In the genomic region with DNA sequence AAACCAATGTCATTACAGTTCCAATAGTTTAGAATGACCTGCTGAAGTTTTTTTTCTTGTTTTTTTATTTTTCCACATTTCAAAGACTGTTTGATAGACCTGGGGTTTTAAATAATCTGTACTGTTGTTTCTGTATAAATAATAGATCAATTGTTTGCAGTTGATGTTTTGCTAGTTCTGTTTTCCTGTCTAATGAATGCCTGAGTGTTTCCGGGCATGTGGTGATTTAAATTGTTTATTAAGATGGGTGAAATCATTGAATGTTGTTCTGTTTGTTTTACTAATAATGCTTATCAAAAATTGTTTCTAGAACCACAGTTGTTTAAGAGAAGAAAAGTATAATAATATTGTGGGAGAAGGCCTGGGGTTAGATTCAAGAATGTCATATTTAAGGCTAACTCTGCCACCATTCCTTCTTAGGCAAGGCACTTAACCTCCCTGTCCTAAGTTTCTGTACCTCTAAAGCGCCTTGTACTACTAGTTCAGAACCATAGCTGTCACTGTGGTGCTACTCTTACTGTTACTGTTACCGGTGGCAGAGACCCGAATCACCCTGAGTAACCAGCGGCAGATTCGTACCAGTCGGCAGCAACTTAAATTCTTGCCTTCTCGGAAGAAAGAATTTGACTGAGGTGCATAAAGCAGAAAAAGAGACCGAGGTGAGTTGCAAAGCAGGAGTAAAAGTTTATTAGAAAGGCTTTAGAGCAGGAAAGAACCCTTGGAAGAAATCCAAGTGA, we compare ENCODE assay signal across 24 cellular contexts.
A peak's percentile ranks its signal among the peaks of the same experiment; 100 is the strongest.
DNase-seq lines count a peak whose midpoint lies in the region; FAIRE-seq and TF ChIP-seq lines count a peak whose summit lies in the region.
"Had no signal": no experiment of that assay in that cellular context is flagged by ENCODE, and none has a peak within 500 bp of the region (broad histone marks: within the 10 kb centered on the region; RNA-seq: fewer than 3 reads in every experiment).

No MANE protein-coding gene starts in this region.

- H4K8ac ChIP-seq in H1 (ENCODE audit: extremely low read depth, insufficient read depth, low read length), result no peak overlapping the region

- no peaks in the 10 kb centered on the region for H3K36me3 ChIP-seq in H1 (ENCODE audit: control insufficient read depth in 2 of 4, insufficient read depth in 4 of 4, low read length in 3 of 4)
- H3K36me3 ChIP-seq: BLaER1 treated with 17β-estradiol and CSF1 and Interleukin-3, amounts not matched to agents 10 nM and 100 nM; HAP-1; SJCRH30 had no signal

- 89% methylated on average over 9 of the region's 9 CpGs; no CpG with 5 or more reads in 1 of the 2 experiments for WGBS in H1 (ENCODE audit: extremely low coverage in 1 of 2, insufficient coverage in 1 of 2, insufficient read length in 1 of 2, insufficient replicate concordance in 2 of 2, low coverage in 1 of 2, low lambda C conversion rate in 2 of 2, missing lambda C conversion rate in 1 of 2), 2 experiments

- H3K56ac ChIP-seq in H1 (replicated peaks; ENCODE audit: insufficient read length, low read depth, low read length), result no peak overlapping the region

- POLR2A ChIA-PET in H1 (lab: Charles Lee; ENCODE audit: partially characterized antibody), result no interaction called here

- no peak overlapping the region for H3K4ac ChIP-seq in H1 (replicated peaks; ENCODE audit: insufficient read length, low read depth, low read length)

- no peak overlapping the region for H3K4me2 ChIP-seq in H1 (ENCODE audit: insufficient read depth in 1 of 2, low read depth in 2 of 2, low read length in 2 of 2)
- H3K4me2 ChIP-seq: BLaER1 treated with 17β-estradiol and CSF1 and Interleukin-3, amounts not matched to agents 10 nM and 100 nM had no signal

- no peak for TF ChIP-seq EP300 in H1 (IDR thresholded peaks at IDR 0.05; ENCODE audit: borderline replicate concordance in 1 of 2, low read depth in 2 of 2, low read length in 2 of 2)

- no peak overlapping the region for H3K18ac ChIP-seq in H1 (ENCODE audit: extremely low read depth, low read length)

- H3K9ac ChIP-seq in H1 (replicated peaks in 1 of 4; ENCODE audit: extremely low read depth in 1 of 4, low read depth in 3 of 4, low read length in 3 of 4), result no peak overlapping the region
- H3K9ac ChIP-seq: BLaER1 treated with 17β-estradiol and CSF1 and Interleukin-3, amounts not matched to agents 10 nM and 100 nM had no signal

- H3K27ac ChIP-seq in H1 (ENCODE audit: low read depth, low read length) (no peak overlapping the region), temporal lobe (ENCODE audit: low read depth, low read length) (peak overlapping the region; percentile 98)
- H3K27ac ChIP-seq: BLaER1 treated with 17β-estradiol and CSF1 and Interleukin-3, amounts not matched to agents 10 nM and 100 nM; HL-60; SJCRH30 had no signal

- no peaks in the 10 kb centered on the region for H3K9me3 ChIP-seq in H1 (ENCODE audit: insufficient read depth in 2 of 2, low read depth in 1 of 2, low read length in 1 of 2)
- H3K9me3 ChIP-seq: BLaER1 treated with 17β-estradiol and CSF1 and Interleukin-3, amounts not matched to agents 10 nM and 100 nM; HAP-1; SJCRH30 had no signal

- H2BK120ac ChIP-seq in H1 (replicated peaks; ENCODE audit: low read depth, low read length), result no peak overlapping the region

- H4K5ac ChIP-seq in H1 (ENCODE audit: insufficient read length, low read depth, low read length), result no peak overlapping the region

- no peak overlapping the region for H2BK15ac ChIP-seq in H1 (ENCODE audit: low read length)

- FAIRE-seq in H1 (lab: Jason Lieb, UNC), result no peak
- FAIRE-seq: GM19239, HepG2, RCC 7860 had no signal

- in situ Hi-C loops in SK-MEL-5 (cut with HindIII; ENCODE audit: low pct_unique_long_range_greater_than_20kb, low sequenced_read_pairs), result no loop called here

- H4K91ac ChIP-seq in H1 (replicated peaks; ENCODE audit: insufficient read length, low read length), result no peak overlapping the region

- H4K20me1 ChIP-seq in H1 (replicated peaks in 1 of 2; ENCODE audit: control insufficient read depth in 1 of 2, insufficient read depth in 2 of 2, low read length in 2 of 2), result no peaks in the 10 kb centered on the region
- H4K20me1 ChIP-seq: BLaER1 treated with 17β-estradiol and CSF1 and Interleukin-3, amounts not matched to agents 10 nM and 100 nM had no signal

- no peak for TF ChIP-seq POLR2A in H1 (IDR thresholded peaks at IDR 0.05; ENCODE audit: control extremely low read depth in 1 of 2, low read depth in 2 of 2, low read length in 2 of 2)

- H3K4me3 ChIP-seq in H1 (ENCODE audit: extremely low read depth in 1 of 4, insufficient read depth in 2 of 4, low read depth in 3 of 4, low read length in 4 of 4), result no peak overlapping the region
- H3K4me3 ChIP-seq: BLaER1 treated with 17β-estradiol and CSF1 and Interleukin-3, amounts not matched to agents 10 nM and 100 nM; HAP-1; SJCRH30 had no signal

- H2AFZ ChIP-seq in H1 (ENCODE audit: low read length), result peak overlapping the region; percentile 97

- CTCF ChIA-PET in H1 (lab: Charles Lee; ENCODE audit: partially characterized antibody), result interaction anchor here (0.7 kb wide), 1 partner anchor 11 kb away, joined by 3 read pairs; no protein-coding TSS in a partner anchor

- TF ChIP-seq CTCF in H1 (IDR thresholded peaks at IDR 0.05; ENCODE audit: control extremely low read depth in 1 of 3, insufficient read depth in 1 of 3, low read depth in 1 of 3, low read length in 3 of 3), result peak in 1 of 3 experiments; percentile 7; a peak in 1 of 4 replicates

- H2BK20ac ChIP-seq in H1 (ENCODE audit: low read length), result no peak overlapping the region

- H3K23ac ChIP-seq in H1 (ENCODE audit: insufficient read length), result no peak overlapping the region

- no peaks in the 10 kb centered on the region for H3K27me3 ChIP-seq in H1 (replicated peaks in 1 of 4; ENCODE audit: control insufficient read depth in 3 of 4, extremely low read depth in 1 of 4, insufficient read depth in 3 of 4, low read length in 3 of 4)
- H3K27me3 ChIP-seq: BLaER1 treated with 17β-estradiol and CSF1 and Interleukin-3, amounts not matched to agents 10 nM and 100 nM; SJCRH30 had no signal

- no peak overlapping the region for H2BK5ac ChIP-seq in H1 (ENCODE audit: low read depth, low read length)

- peak; percentile 17 for DNase-seq in SK-MEL-5 (ENCODE audit: low read depth, low spot score)
- DNase-seq in H1 (ENCODE audit: low read depth in 1 of 2, low spot score in 2 of 2), result no peak
- DNase-seq in medulla oblongata (ENCODE audit: extremely low spot score), result peak; percentile 61
- no peak for DNase-seq in NCI-H226
- no peak for DNase-seq in NCI-H2196 (lab: John Stamatoyannopoulos, UW; ENCODE audit: unreplicated experiment)
- no peak for DNase-seq in NCI-H524 treated with DMSO at 0.1 percent for 48 hours (lab: John Stamatoyannopoulos, UW)
- no peak for DNase-seq in stimulated activated CD4-positive, alpha-beta T cell treated with anti-CD3 and anti-CD28 coated beads, Interleukin-1b, Interleukin-23, amount 100 ng/mL, for 48 hours
- DNase-seq: ACHN; CD8-positive, alpha-beta memory T cell; DMS53; GDM1; KG1; NCI-H1092; NCI-H1436 treated with DMSO at 0.1 percent for 48 hours; NCI-H2029; NCI-H345; SJCRH30 had no signal

- no peak overlapping the region for H2BK12ac ChIP-seq in H1 (ENCODE audit: low read depth, low read length)

- no peak overlapping the region for H3K14ac ChIP-seq in H1 (ENCODE audit: insufficient read length)

- peak in 1 of 2 experiments; percentile 31; a peak in 2 of 4 replicates for TF ChIP-seq RAD21 in H1 (IDR thresholded peaks at IDR 0.05 in 1 of 2, conservative IDR thresholded peaks at IDR 0.05 in 1 of 2; ENCODE audit: low read depth in 2 of 2, low read length in 2 of 2)

- H3K79me1 ChIP-seq in H1 (ENCODE audit: low read depth, low read length), result no peaks in the 10 kb centered on the region

- H3K4me1 ChIP-seq in H1 (replicated peaks in 1 of 4; ENCODE audit: control insufficient read depth in 3 of 4, insufficient read depth in 4 of 4, low read length in 3 of 4), result no peaks in the 10 kb centered on the region
- H3K4me1 ChIP-seq: BLaER1 treated with 17β-estradiol and CSF1 and Interleukin-3, amounts not matched to agents 10 nM and 100 nM; HAP-1; SJCRH30 had no signal

- no peaks in the 10 kb centered on the region for H3K79me2 ChIP-seq in H1 (ENCODE audit: control insufficient read depth in 1 of 2, insufficient read depth in 2 of 2, low read length in 2 of 2)

- no peak overlapping the region for H2AK5ac ChIP-seq in H1 (ENCODE audit: low read depth, low read length)

- no peaks in the 10 kb centered on the region for H3K23me2 ChIP-seq in H1 (ENCODE audit: low read depth, low read length)

TF ChIP-seq in H1, 55 proteins besides CTCF, POLR2A, EP300 and RAD21:
- TF ChIP-seq CHD1 (IDR thresholded peaks at IDR 0.05; ENCODE audit: low read depth, low read length) (no peak), SAP30 (IDR thresholded peaks at IDR 0.05; ENCODE audit: insufficient read depth, insufficient replicate concordance, low read length) (no peak), GABPA (IDR thresholded peaks at IDR 0.05; ENCODE audit: borderline replicate concordance, insufficient read depth, low read length) (no peak), HDAC6 (IDR thresholded peaks at IDR 0.05; ENCODE audit: low read depth, low read length) (no peak), JUN (IDR thresholded peaks at IDR 0.05; ENCODE audit: low read depth, low read length) (no peak), KDM1A (IDR thresholded peaks at IDR 0.05; ENCODE audit: borderline replicate concordance, low read length) (no peak), RBBP5 (IDR thresholded peaks at IDR 0.05; ENCODE audit: borderline replicate concordance, low read depth, low read length) (no peak), GTF2F1 (IDR thresholded peaks at IDR 0.05; ENCODE audit: borderline replicate concordance, low read depth, low read length) (no peak), YY1 (IDR thresholded peaks at IDR 0.05; ENCODE audit: low read depth, low read length) (no peak)
TF ChIP-seq in H1: peak in this region for 0.

Comparison
In these comparisons a context has a peak if more than half of its experiments do, and no peak if none do; other contexts are left out.
1. DNase-seq: peak in SK-MEL-5 (single experiment) and medulla oblongata (single experiment); none in H1 (0 of 2), NCI-H226 (single experiment), NCI-H2196 (single experiment), NCI-H524 treated with DMSO at 0.1 percent for 48 hours (single experiment) and stimulated activated CD4-positive, alpha-beta T cell treated with anti-CD3 and anti-CD28 coated beads, Interleukin-1b, Interleukin-23, amount 100 ng/mL, for 48 hours (single experiment).